In genomic region chr12:27542628-27543027, GRCh38 we compare ENCODE assay signal across 11 cellular contexts. TPM values are rescaled to one million over a fixed set of nuclear protein-coding genes. Genes with fewer than 3 reads are reported as not detected.
DNase-seq lines count a peak whose midpoint lies in the region; TF ChIP-seq lines count a peak whose summit lies in the region.
"Had no signal": no experiment of that assay in that cellular context is flagged by ENCODE, and none has a peak within 500 bp of the region (broad histone marks: within the 10 kb centered on the region; RNA-seq: fewer than 3 reads in every experiment).

No MANE protein-coding gene starts in this region.

- peak overlapping the region in 3 of 4 donors; percentile 14 to 66 (median 43) for H3K27ac ChIP-seq in sigmoid colon
- H3K27ac ChIP-seq: neutrophil had no signal

- TF ChIP-seq POLR2A in sigmoid colon (IDR thresholded peaks at IDR 0.05) = no peak

- no peak for TF ChIP-seq EP300 in sigmoid colon (IDR thresholded peaks at IDR 0.05)

- 78 to 82% methylated on average over 5 of the region's 5 CpGs for WGBS in sigmoid colon, 2 donors

- in situ Hi-C loops in KBM-7 (cut with MboI; ENCODE audit: low pct_unique_long_range_greater_than_20kb, low sequenced_read_pairs) = no loop called here

- TF ChIP-seq CTCF in sigmoid colon (IDR thresholded peaks at IDR 0.05) = no peak

- H3K36me3 ChIP-seq in sigmoid colon = no peaks in the 10 kb centered on the region
- H3K36me3 ChIP-seq: neutrophil had no signal

- H3K4me1 ChIP-seq in sigmoid colon = peaks cover 0 to 66% (median 65%) of the 10 kb centered on the region in 4 donors

- H3K4me3 ChIP-seq in sigmoid colon = peak overlapping the region in 1 of 4 donors; percentile 5

- no peaks in the 10 kb centered on the region for H3K9me3 ChIP-seq in sigmoid colon
- H3K9me3 ChIP-seq: neutrophil had no signal

- intact Hi-C loops in sigmoid colon (cut with DNase I) = no loop called here

- DNase-seq in ELR (ENCODE audit: low read depth) (peak; percentile 92), amniotic epithelial cell (ENCODE audit: low read depth) (peak; percentile 97), fibroblast of the conjunctiva (ENCODE audit: low read depth) (peak; percentile 75), sigmoid colon (no peak), KBM-7 (no peak), DMS79 (lab: John Stamatoyannopoulos, UW) (no peak)
- no peak for DNase-seq in stimulated activated CD4-positive, alpha-beta T cell treated with anti-CD3 and anti-CD28 coated beads, Interleukin-4, amount 100 ng/mL, for 24 hours
- DNase-seq in activated effector memory CD4-positive, alpha-beta T cell treated with Interleukin-2 at 50 U/mL for 16 hours = no peak
- DNase-seq: activated T-cell treated with anti-CD3 and anti-CD28 coated beads, Interleukin-2, amount 50 U/mL, for 48 hours; NCI-H1930 had no signal

- H3K27me3 ChIP-seq in sigmoid colon = no peaks in the 10 kb centered on the region

RNA-seq across cellular contexts. Expression of gene PPFIBP1, which starts 18.6 kb away (rescaled TPM):
- 100 to 1,000 TPM in 1 of 4 donors, 10 to 100 TPM in 3; 65.3 to 101 (median 75.9) TPM for total RNA-seq in sigmoid colon
- 10 to 100 TPM in 2 of 3 donors, 1 to 10 TPM in 1; 5.5 to 18.6 (median 14.0) TPM for polyA plus RNA-seq in sigmoid colon

Comparison
In these comparisons a context has a peak if more than half of its experiments do, and no peak if none do; other contexts are left out.
1. DNase-seq: peak in ELR (single experiment), amniotic epithelial cell (single experiment) and fibroblast of the conjunctiva (single experiment); none in sigmoid colon (single experiment), KBM-7 (single experiment), stimulated activated CD4-positive, alpha-beta T cell treated with anti-CD3 and anti-CD28 coated beads, Interleukin-4, amount 100 ng/mL, for 24 hours (single experiment), activated effector memory CD4-positive, alpha-beta T cell treated with Interleukin-2 at 50 U/mL for 16 hours (single experiment) and DMS79 (single experiment).